Comparison of ENCODE assay signal across 9 cellular contexts in genomic region chr1:32142446-32143301, GRCh38. TPM values are rescaled to one million over a fixed set of nuclear protein-coding genes. Genes with fewer than 3 reads are reported as not detected.
A peak's percentile ranks its signal among the peaks of the same experiment; 100 is the strongest.
DNase-seq lines count a peak whose midpoint lies in the region; ATAC-seq, FAIRE-seq and TF ChIP-seq lines count a peak whose summit lies in the region.
"Had no signal": no experiment of that assay in that cellular context is flagged by ENCODE, and none has a peak within 500 bp of the region (broad histone marks: within the 10 kb centered on the region; RNA-seq: fewer than 3 reads in every experiment).

No MANE protein-coding gene starts in this region.

- H3K4me1 Mint-ChIP-seq in osteocyte (ENCODE audit: unreplicated experiment), result peaks cover 36% of the 10 kb centered on the region

- H3K4me3 Mint-ChIP-seq in osteocyte (ENCODE audit: unreplicated experiment), result no peak overlapping the region

- H3K27ac Mint-ChIP-seq in osteocyte (ENCODE audit: unreplicated experiment), result peak overlapping the region; percentile 75

- FAIRE-seq in HTR-8/SVneo (lab: Jason Lieb, UNC), result no peak
- FAIRE-seq: colon had no signal

- H3K9me3 Mint-ChIP-seq in osteocyte (ENCODE audit: unreplicated experiment), result no peaks in the 10 kb centered on the region

- peaks cover 4% of the 10 kb centered on the region for H3K36me3 Mint-ChIP-seq in osteocyte (ENCODE audit: unreplicated experiment)

- TF ChIP-seq CTCF in osteocyte (IDR thresholded peaks at IDR 0.05), result no peak

- DNase-seq in EL, result peak; percentile 58
- peak; percentile 83 for DNase-seq in NCI-H69 (lab: John Stamatoyannopoulos, UW)
- peak; percentile 79 for DNase-seq in fibroblast of peridontal ligament (ENCODE audit: extremely low read depth)
- DNase-seq in osteocyte (ENCODE audit: extremely low spot score, unreplicated experiment), result no peak
- no peak for DNase-seq in HTR-8/SVneo (ENCODE audit: insufficient read length, low spot score)
- DNase-seq in stimulated activated naive CD4-positive, alpha-beta T cell (lab: John Stamatoyannopoulos, UW), result no peak

- H3K27me3 Mint-ChIP-seq in osteocyte (ENCODE audit: unreplicated experiment), result no peaks in the 10 kb centered on the region

- ATAC-seq in HG03354 (IDR thresholded peaks at IDR 0.05; ENCODE audit: poor library complexity, severe bottlenecking, unreplicated experiment) (no peak), GM21423 (IDR thresholded peaks at IDR 0.05; ENCODE audit: unreplicated experiment) (no peak)

RNA-seq across cellular contexts. Expression of gene KPNA6, which starts 34.8 kb away (rescaled TPM):
- total RNA-seq in osteocyte, result 75.3 and 78.2 TPM in 2 replicates

RNA-seq across cellular contexts. Expression of gene TXLNA, which starts 36.8 kb away (rescaled TPM):
- 77.3 and 77.8 TPM in 2 replicates for total RNA-seq in osteocyte

RNA-seq across cellular contexts. Expression of gene CCDC28B, which starts 57.7 kb away (rescaled TPM):
- total RNA-seq in osteocyte, result 24.0 and 29.9 TPM in 2 replicates

Comparison
In these comparisons a context has a peak if more than half of its experiments do, and no peak if none do; other contexts are left out.
1. DNase-seq: peak in EL (single experiment), NCI-H69 (single experiment) and fibroblast of peridontal ligament (single experiment); none in osteocyte (single experiment), HTR-8/SVneo (single experiment) and stimulated activated naive CD4-positive, alpha-beta T cell (0 of 6).